7 cellular contexts compared by ENCODE assay signal in genomic region chr16:46918905-46919792, GRCh38. TPM values are rescaled to one million over a fixed set of nuclear protein-coding genes. Genes with fewer than 3 reads are reported as not detected.
DNase-seq lines count a peak whose midpoint lies in the region; ATAC-seq and TF ChIP-seq lines count a peak whose summit lies in the region.

No MANE protein-coding gene starts in this region.

- ATAC-seq in GM18867 (IDR thresholded peaks at IDR 0.05; ENCODE audit: unreplicated experiment) (peak; percentile 92), GM21825 (IDR thresholded peaks at IDR 0.05; ENCODE audit: unreplicated experiment) (peak; percentile 88), mucosa of descending colon (peak; percentile 48)

- peaks cover 11% of the 10 kb centered on the region for H3K4me1 ChIP-seq in mucosa of descending colon (ENCODE audit: low read depth)

- H3K27ac Mint-ChIP-seq in CD14-positive monocyte = peak overlapping the region in 3 of 7 donors; percentile 5 to 40 (median 10)

- intact Hi-C loops in mucosa of descending colon (cut with DNase I, micrococcal nuclease) (no loop called here), CD14-positive monocyte (cut with micrococcal nuclease) (no loop called here)

- TF ChIP-seq CTCF in mucosa of descending colon (IDR thresholded peaks at IDR 0.05) = no peak
- no peak for TF ChIP-seq CTCF in CD14-positive monocyte (IDR thresholded peaks at IDR 0.05)

- H3K36me3 Mint-ChIP-seq in CD14-positive monocyte = peaks cover 23 to 45% of the 10 kb centered on the region in 2 donors

- H3K27me3 Mint-ChIP-seq in CD14-positive monocyte (ENCODE audit: low read depth in 3 of 3) = peaks cover 0 to 1% (median 0%) of the 10 kb centered on the region in 3 donors

- no peaks in the 10 kb centered on the region for H3K36me3 ChIP-seq in mucosa of descending colon (ENCODE audit: low read depth)

- H3K4me3 ChIP-seq in mucosa of descending colon = no peak overlapping the region

- H3K4me3 Mint-ChIP-seq in CD14-positive monocyte = peak overlapping the region in 1 of 2 donors; percentile 32

- H3K4me1 Mint-ChIP-seq in CD14-positive monocyte = peaks cover 41% of the 10 kb centered on the region

- no peaks in the 10 kb centered on the region for H3K9me3 Mint-ChIP-seq in CD14-positive monocyte

- H3K9me3 ChIP-seq in mucosa of descending colon = no peaks in the 10 kb centered on the region

- DNase-seq in NCI-H1417 treated with DMSO at 0.1 percent for 48 hours (lab: John Stamatoyannopoulos, UW) = peak; percentile 66
- DNase-seq in mucosa of descending colon = peak in 1 of 3 donors; percentile 41
- DNase-seq in CD14-positive monocyte (ENCODE audit: low spot score) = no peak
- DNase-seq in NOMO-1 treated with DMSO at 0.1 percent for 48 hours (lab: John Stamatoyannopoulos, UW; ENCODE audit: unreplicated experiment) = no peak
- no peak for DNase-seq in NCI-H2081 (lab: John Stamatoyannopoulos, UW)

RNA-seq across cellular contexts. Expression of gene GPT2, which starts 35.0 kb away (rescaled TPM):
- total RNA-seq in mucosa of descending colon = 10 to 100 TPM in 2 of 3 donors, 1 to 10 TPM in 1; 9.2 to 20.8 (median 10.5) TPM
- polyA plus RNA-seq in CD14-positive monocyte = 1 to 10 TPM in 1 of 2 donors, under 1 TPM in 1; 0.98 to 1.4 TPM

RNA-seq across cellular contexts. Expression of gene DNAJA2, which starts 54.3 kb away (rescaled TPM):
- total RNA-seq in mucosa of descending colon = 10 to 100 TPM; 55.5 to 74.7 (median 59.6) TPM
- polyA plus RNA-seq in CD14-positive monocyte = 10 to 100 TPM; 62.9 to 63.4 TPM
